20 cellular contexts compared by ENCODE assay signal in genomic region chr5:160036884-160037283, GRCh38. TPM values are rescaled to one million over a fixed set of nuclear protein-coding genes. Genes with fewer than 3 reads are reported as not detected.
DNase-seq lines count a peak whose midpoint lies in the region; ATAC-seq, FAIRE-seq and TF ChIP-seq lines count a peak whose summit lies in the region.
"Had no signal": no experiment of that assay in that cellular context is flagged by ENCODE, and none has a peak within 500 bp of the region (broad histone marks: within the 10 kb centered on the region; RNA-seq: fewer than 3 reads in every experiment).

No MANE protein-coding gene starts in this region.

- FAIRE-seq in kidney (lab: Jason Lieb, UNC) = peak; percentile 8
- FAIRE-seq: A549, D721Med, GM19239, RCC 7860 had no signal

- peak overlapping the region; percentile 3 to 64 for H3K27ac ChIP-seq in kidney (ENCODE audit: low read depth in 2 of 2, low read length in 2 of 2)
- H3K27ac ChIP-seq: A549 had no signal

- TF ChIP-seq CTCF in kidney (IDR thresholded peaks at IDR 0.05; ENCODE audit: borderline replicate concordance, extremely low read depth, insufficient read depth) = no peak

- intact Hi-C loops in kidney (cut with DNase I) = loop anchor here (10.0 kb wide), 1 partner anchor 298 kb away; no protein-coding TSS in a partner anchor

- H3K4me1 ChIP-seq in adipocyte (ENCODE audit: control insufficient read depth, insufficient read depth, low read length) (peaks cover 34% of the 10 kb centered on the region), kidney (ENCODE audit: control insufficient read depth in 1 of 2, insufficient read depth in 1 of 2, low read depth in 1 of 2, low read length in 2 of 2) (peaks cover 6 to 8% of the 10 kb centered on the region in 2 donors)

- peaks cover 59% of the 10 kb centered on the region for H3K36me3 ChIP-seq in adipocyte (ENCODE audit: control insufficient read depth, insufficient read depth, low read length, severe bottlenecking)
- peaks cover 5 to 6% of the 10 kb centered on the region in 2 donors for H3K36me3 ChIP-seq in kidney (ENCODE audit: control insufficient read depth in 1 of 2, insufficient read depth in 2 of 2, low read length in 2 of 2)

- H3K4me3 ChIP-seq in adipocyte (ENCODE audit: low read length) (no peak overlapping the region), kidney (ENCODE audit: low read length in 2 of 2) (no peak overlapping the region)
- H3K4me3 ChIP-seq: A549 had no signal

- H3K27me3 ChIP-seq in adipocyte (replicated peaks; ENCODE audit: control insufficient read depth, insufficient read depth, low read length) = no peaks in the 10 kb centered on the region

- DNase-seq in adipocyte (ENCODE audit: low read depth) (peak; percentile 25), cerebellar cortex (ENCODE audit: low spot score) (peak; percentile 93), kidney (no peak), superior temporal gyrus (ENCODE audit: extremely low spot score) (peak; percentile 21), HCEC 1CT (no peak)
- DNase-seq: DMS53, GF-D8, IMR-90, MV-4-11, NCI-H1105 treated with DMSO at 0.1 percent for 48 hours, NCI-H2029 treated with DMSO at 0.1 percent for 48 hours, NCI-H226, NCI-H510A treated with DMSO at 0.1 percent for 48 hours, NCI-H774 had no signal

- ATAC-seq in SK-N-SH treated with all-trans-retinoic acid at 6 μM for 48 hours (no peak), esophagus mucosa (no peak)
- ATAC-seq: A549 had no signal

- H3K9ac ChIP-seq in adipocyte (ENCODE audit: low read length) (no peak overlapping the region), kidney (ENCODE audit: low read length in 2 of 2) (no peak overlapping the region)

- H3K9me3 ChIP-seq in adipocyte (ENCODE audit: control insufficient read depth, low read length) (no peaks in the 10 kb centered on the region), kidney (ENCODE audit: control insufficient read depth in 1 of 2, low read length in 2 of 2) (no peaks in the 10 kb centered on the region)
- H3K9me3 ChIP-seq: A549 had no signal

TF ChIP-seq in SK-N-SH treated with all-trans-retinoic acid at 6 μM for 48 hours, 23 proteins besides CTCF, POLR2A, EP300 and RAD21:
- TF ChIP-seq ARNTL (CRISPR knock-in tag; IDR thresholded peaks at IDR 0.05; ENCODE audit: borderline replicate concordance, low read depth) = no peak
- no peak for TF ChIP-seq ESRRG (CRISPR knock-in tag; IDR thresholded peaks at IDR 0.05)
- no peak for TF ChIP-seq TOX (CRISPR knock-in tag; IDR thresholded peaks at IDR 0.05; ENCODE audit: borderline replicate concordance)
- no peak for TF ChIP-seq GLIS3 (CRISPR knock-in tag; IDR thresholded peaks at IDR 0.05)
- no peak for TF ChIP-seq CSDC2 (CRISPR knock-in tag; IDR thresholded peaks at IDR 0.05)
- no peak for TF ChIP-seq ZNF8 (CRISPR knock-in tag; IDR thresholded peaks at IDR 0.05)
- no peak for TF ChIP-seq SNAI2 (CRISPR knock-in tag; IDR thresholded peaks at IDR 0.05)
- TF ChIP-seq PPARA (CRISPR knock-in tag; IDR thresholded peaks at IDR 0.05; ENCODE audit: borderline replicate concordance) = no peak
- TF ChIP-seq ZFP30 (CRISPR knock-in tag; IDR thresholded peaks at IDR 0.05) = no peak
- TF ChIP-seq, protein P1, sequence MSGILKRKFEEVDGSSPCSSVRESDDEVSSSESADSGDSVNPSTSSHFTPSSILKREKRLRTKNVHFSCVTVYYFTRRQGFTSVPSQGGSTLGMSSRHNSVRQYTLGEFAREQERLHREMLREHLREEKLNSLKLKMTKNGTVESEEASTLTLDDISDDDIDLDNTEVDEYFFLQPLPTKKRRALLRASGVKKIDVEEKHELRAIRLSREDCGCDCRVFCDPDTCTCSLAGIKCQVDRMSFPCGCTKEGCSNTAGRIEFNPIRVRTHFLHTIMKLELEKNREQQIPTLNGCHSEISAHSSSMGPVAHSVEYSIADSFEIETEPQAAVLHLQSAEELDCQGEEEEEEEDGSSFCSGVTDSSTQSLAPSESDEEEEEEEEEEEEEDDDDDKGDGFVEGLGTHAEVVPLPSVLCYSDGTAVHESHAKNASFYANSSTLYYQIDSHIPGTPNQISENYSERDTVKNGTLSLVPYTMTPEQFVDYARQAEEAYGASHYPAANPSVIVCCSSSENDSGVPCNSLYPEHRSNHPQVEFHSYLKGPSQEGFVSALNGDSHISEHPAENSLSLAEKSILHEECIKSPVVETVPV (CRISPR knock-in tag; IDR thresholded peaks at IDR 0.05) = no peak
- TF ChIP-seq, protein P2, sequence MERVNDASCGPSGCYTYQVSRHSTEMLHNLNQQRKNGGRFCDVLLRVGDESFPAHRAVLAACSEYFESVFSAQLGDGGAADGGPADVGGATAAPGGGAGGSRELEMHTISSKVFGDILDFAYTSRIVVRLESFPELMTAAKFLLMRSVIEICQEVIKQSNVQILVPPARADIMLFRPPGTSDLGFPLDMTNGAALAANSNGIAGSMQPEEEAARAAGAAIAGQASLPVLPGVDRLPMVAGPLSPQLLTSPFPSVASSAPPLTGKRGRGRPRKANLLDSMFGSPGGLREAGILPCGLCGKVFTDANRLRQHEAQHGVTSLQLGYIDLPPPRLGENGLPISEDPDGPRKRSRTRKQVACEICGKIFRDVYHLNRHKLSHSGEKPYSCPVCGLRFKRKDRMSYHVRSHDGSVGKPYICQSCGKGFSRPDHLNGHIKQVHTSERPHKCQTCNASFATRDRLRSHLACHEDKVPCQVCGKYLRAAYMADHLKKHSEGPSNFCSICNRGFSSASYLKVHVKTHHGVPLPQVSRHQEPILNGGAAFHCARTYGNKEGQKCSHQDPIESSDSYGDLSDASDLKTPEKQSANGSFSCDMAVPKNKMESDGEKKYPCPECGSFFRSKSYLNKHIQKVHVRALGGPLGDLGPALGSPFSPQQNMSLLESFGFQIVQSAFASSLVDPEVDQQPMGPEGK (CRISPR knock-in tag; IDR thresholded peaks at IDR 0.05; ENCODE audit: borderline replicate concordance) = no peak
- no peak for TF ChIP-seq ZC3H10 (CRISPR knock-in tag; IDR thresholded peaks at IDR 0.05)

RNA-seq across cellular contexts. Expression of gene TTC1, which starts 27.9 kb away (rescaled TPM):
- total RNA-seq in kidney (41.4 TPM), esophagus mucosa (37.0 TPM)
- 94.4 TPM for polyA plus RNA-seq in kidney (ENCODE audit: insufficient read depth, low read depth, low replicate concordance)

Comparison
In these comparisons a context has a peak if more than half of its experiments do, and no peak if none do; other contexts are left out.
1. DNase-seq: peak in adipocyte (single experiment), cerebellar cortex (single experiment) and superior temporal gyrus (single experiment); none in kidney (single experiment) and HCEC 1CT (single experiment).